In the genomic region with DNA sequence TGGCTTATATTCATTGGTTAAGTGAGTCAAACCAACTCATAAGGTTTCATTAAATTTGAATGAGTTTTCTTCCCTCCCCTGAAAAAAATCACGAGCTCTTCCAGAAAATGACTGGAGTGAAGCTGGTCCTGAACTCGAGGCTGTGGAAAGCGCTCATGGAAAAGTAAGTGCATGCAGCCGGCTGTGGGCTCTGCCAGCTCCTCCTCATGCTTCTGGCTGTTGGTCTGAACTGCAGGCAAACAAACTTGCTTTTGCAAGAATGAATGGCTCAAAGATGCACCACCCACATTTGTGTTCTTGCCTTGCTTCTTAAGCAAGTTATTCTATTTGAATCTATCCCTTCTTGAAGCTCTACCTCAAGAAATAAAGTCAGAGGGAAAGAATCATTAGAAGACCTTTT, we compare ENCODE assay signal across 26 cellular contexts. TPM values are rescaled to one million over a fixed set of nuclear protein-coding genes. Genes with fewer than 3 reads are reported as not detected.
DNase-seq lines count a peak whose midpoint lies in the region; FAIRE-seq and TF ChIP-seq lines count a peak whose summit lies in the region.
"Had no signal": no experiment of that assay in that cellular context is flagged by ENCODE, and none has a peak within 500 bp of the region (broad histone marks: within the 10 kb centered on the region; RNA-seq: fewer than 3 reads in every experiment).

No MANE protein-coding gene starts in this region.

- no peak overlapping the region for H3K9ac ChIP-seq in mammary epithelial cell (ENCODE audit: insufficient read depth, low read length)
- H3K9ac ChIP-seq in adipocyte (ENCODE audit: low read length) = no peak overlapping the region
- no peak overlapping the region for H3K9ac ChIP-seq in kidney (ENCODE audit: low read length in 2 of 2)
- H3K9ac ChIP-seq: BLaER1 had no signal

- no peak overlapping the region for H3K27ac ChIP-seq in mammary epithelial cell (ENCODE audit: insufficient read depth, low read depth, low read length)
- H3K27ac ChIP-seq in suprapubic skin = peak overlapping the region; percentile 14
- no peak overlapping the region for H3K27ac ChIP-seq in kidney (ENCODE audit: low read depth in 2 of 2, low read length in 2 of 2)
- H3K27ac ChIP-seq: BLaER1, lower lobe of right lung, uterus had no signal

- FAIRE-seq in kidney (lab: Jason Lieb, UNC) (no peak), D721Med (lab: Jason Lieb, UNC) (no peak)
- FAIRE-seq: A204.1, frontal cortex, GM12892, small intestine had no signal

- peak overlapping the region; percentile 91 for H3K27ac Mint-ChIP-seq in MCF 10A (ENCODE audit: low read depth, unreplicated experiment)
- H3K27ac Mint-ChIP-seq: activated CD8-positive, alpha-beta T cell treated with anti-CD3 and anti-CD28 coated beads for 36 hours; stimulated activated effector memory CD8-positive, alpha-beta T cell treated with anti-CD3 and anti-CD28 coated beads, Interleukin-12 subunit alpha, Interleukin-12 subunit beta, amount 100 ng/mL, for 72 hours had no signal

- no peaks in the 10 kb centered on the region for H3K9me3 Mint-ChIP-seq in MCF 10A (ENCODE audit: unreplicated experiment)
- H3K9me3 Mint-ChIP-seq: activated CD8-positive, alpha-beta T cell treated with anti-CD3 and anti-CD28 coated beads for 36 hours; stimulated activated effector memory CD8-positive, alpha-beta T cell treated with anti-CD3 and anti-CD28 coated beads, Interleukin-12 subunit alpha, Interleukin-12 subunit beta, amount 100 ng/mL, for 72 hours; T-cell had no signal

- TF ChIP-seq POLR2A in suprapubic skin (IDR thresholded peaks at IDR 0.05) = no peak

- peaks cover 54% of the 10 kb centered on the region for H3K4me1 Mint-ChIP-seq in MCF 10A (ENCODE audit: insufficient read depth, unreplicated experiment)

- intact Hi-C loops in MCF 10A (cut with micrococcal nuclease) (loop anchor here (10.0 kb wide), 1 partner anchor 442 kb away; the partner anchor contains the start of gene CRYGS), mammary epithelial cell (cut with micrococcal nuclease) (loop anchor here (10.0 kb wide), 3 partner anchors 442 to 682 kb away; partner anchors contain the start of genes CRYGS and EIF4A2), kidney (cut with DNase I) (no loop called here)

- CTCF ChIA-PET in MCF 10A (lab: Yijun Ruan, JAX) (interaction anchor here (0.6 to 1.0 kb wide), 4 partner anchors 16 to 1081 kb away, joined by 3 to 4 read pairs (median 3); no protein-coding TSS in a partner anchor), mammary epithelial cell (lab: Charles Lee; ENCODE audit: low non-redundant PET) (interaction anchor here (0.9 kb wide), 1 partner anchor 114 kb away, joined by 7 read pairs; no protein-coding TSS in a partner anchor)

- no TSS peak for BruUV-seq in MCF 10A (replicated peaks; lab: Mats Ljungman, UMichigan)
- BruUV-seq in mammary epithelial cell (replicated peaks; lab: Mats Ljungman, UMichigan) = no TSS peak

- dilution Hi-C loops in mammary epithelial cell (cut with HindIII; ENCODE audit: low sequenced_read_pairs) = no loop called here

- H3K79me2 ChIP-seq in mammary epithelial cell (ENCODE audit: insufficient read depth, low read length) = peaks cover 36% of the 10 kb centered on the region

- POLR2A ChIA-PET in MCF 10A (lab: Yijun Ruan, JAX) = interaction anchor here (1.9 kb wide), 1 partner anchor 512 kb away, joined by 5 read pairs; no protein-coding TSS in a partner anchor

- DNase-seq in MCF 10A (ENCODE audit: unreplicated experiment) (no peak), mammary epithelial cell (no peak), adipocyte (ENCODE audit: low read depth) (peak; percentile 61), inferior parietal cortex (ENCODE audit: extremely low spot score) (peak; percentile 41), suprapubic skin (ENCODE audit: low spot score in 2 of 2) (no peak), COR-L47 (lab: John Stamatoyannopoulos, UW) (no peak), kidney (no peak), D721Med (ENCODE audit: insufficient read length, low spot score) (no peak)
- DNase-seq: activated CD4-positive, CD25-positive, alpha-beta regulatory T cell treated with anti-CD3 and anti-CD28 coated beads, Interleukin-2, amount 50 U/mL, for 72 hours; activated CD8-positive, alpha-beta T cell treated with anti-CD3 and anti-CD28 coated beads for 36 hours; activated effector memory CD4-positive, alpha-beta T cell treated with anti-CD3 and anti-CD28 coated beads, Interleukin-2, amount 50 U/mL, for 16 hours; Caco-2; H7; lower lobe of right lung; NCI-H1417; NCI-H510A treated with DMSO at 0.1 percent for 48 hours; NK-92 treated with Interleukin-12 subunit alpha and Interleukin-12 subunit beta, amount 100 ng/mL, for 24 hours; SIG-M5; small intestine; T-cell; uterus had no signal

- in situ Hi-C loops in mammary epithelial cell (cut with MboI; ENCODE audit: low sequenced_read_pairs in 2 of 2) = no loop called here

- no peak for TF ChIP-seq CTCF in MCF 10A (IDR thresholded peaks at IDR 0.05; ENCODE audit: unreplicated experiment)
- TF ChIP-seq CTCF in mammary epithelial cell (conservative IDR thresholded peaks at IDR 0.05 in 1 of 2, IDR thresholded peaks at IDR 0.05 in 1 of 2; ENCODE audit: extremely low read depth in 1 of 2, insufficient read depth in 1 of 2, low read depth in 1 of 2, low read length in 2 of 2) = no peak
- TF ChIP-seq CTCF in suprapubic skin (IDR thresholded peaks at IDR 0.05) = no peak
- no peak for TF ChIP-seq CTCF in kidney (IDR thresholded peaks at IDR 0.05; ENCODE audit: borderline replicate concordance, extremely low read depth, insufficient read depth)
- TF ChIP-seq CTCF in D721Med (IDR thresholded peaks at IDR 0.05; ENCODE audit: insufficient read depth, missing control alignments) = no peak

- H3K27me3 ChIP-seq in mammary epithelial cell (ENCODE audit: insufficient read depth, low read length) (no peaks in the 10 kb centered on the region), adipocyte (replicated peaks; ENCODE audit: control insufficient read depth, insufficient read depth, low read length) (no peaks in the 10 kb centered on the region), suprapubic skin (no peaks in the 10 kb centered on the region)
- H3K27me3 ChIP-seq: BLaER1, uterus had no signal

- no peak overlapping the region for H3K4me2 ChIP-seq in mammary epithelial cell (ENCODE audit: insufficient read depth, low read depth, low read length)
- H3K4me2 ChIP-seq: BLaER1 had no signal

- peaks cover 55% of the 10 kb centered on the region for H3K4me1 ChIP-seq in mammary epithelial cell (ENCODE audit: insufficient read depth, low read length)
- peaks cover 46% of the 10 kb centered on the region for H3K4me1 ChIP-seq in adipocyte (ENCODE audit: control insufficient read depth, insufficient read depth, low read length)
- peaks cover 56% of the 10 kb centered on the region for H3K4me1 ChIP-seq in suprapubic skin
- peaks cover 4 to 9% of the 10 kb centered on the region in 2 donors for H3K4me1 ChIP-seq in kidney (ENCODE audit: control insufficient read depth in 1 of 2, insufficient read depth in 1 of 2, low read depth in 1 of 2, low read length in 2 of 2)
- H3K4me1 ChIP-seq: Caco-2, uterus had no signal

- WGBS in mammary epithelial cell (ENCODE audit: low coverage, missing lambda C conversion rate) = 46% methylated on average over 4 of the region's 4 CpGs
- 45% methylated on average over 4 of the region's 4 CpGs for WGBS in suprapubic skin

- H3K4me3 Mint-ChIP-seq in MCF 10A (ENCODE audit: unreplicated experiment) = no peak overlapping the region
- H3K4me3 Mint-ChIP-seq: activated CD8-positive, alpha-beta T cell treated with anti-CD3 and anti-CD28 coated beads for 36 hours; stimulated activated effector memory CD8-positive, alpha-beta T cell treated with anti-CD3 and anti-CD28 coated beads, Interleukin-12 subunit alpha, Interleukin-12 subunit beta, amount 100 ng/mL, for 72 hours; T-cell had no signal

- H4K20me1 ChIP-seq in mammary epithelial cell (ENCODE audit: insufficient read depth, low read length) = no peaks in the 10 kb centered on the region

- H3K4me3 ChIP-seq in mammary epithelial cell (replicated peaks in 1 of 3; ENCODE audit: insufficient read depth in 1 of 3, low read depth in 2 of 3, low read length in 3 of 3) = no peak overlapping the region
- no peak overlapping the region for H3K4me3 ChIP-seq in adipocyte (ENCODE audit: low read length)
- no peak overlapping the region for H3K4me3 ChIP-seq in suprapubic skin
- no peak overlapping the region for H3K4me3 ChIP-seq in kidney (ENCODE audit: low read length in 2 of 2)
- H3K4me3 ChIP-seq: BLaER1, lower lobe of right lung, uterus had no signal

- no peak overlapping the region for H2AFZ ChIP-seq in mammary epithelial cell (ENCODE audit: low read depth, low read length)

- H3K9me3 ChIP-seq in mammary epithelial cell (replicated peaks; ENCODE audit: insufficient read depth, low read length) (no peaks in the 10 kb centered on the region), adipocyte (ENCODE audit: control insufficient read depth, low read length) (no peaks in the 10 kb centered on the region), suprapubic skin (no peaks in the 10 kb centered on the region), kidney (ENCODE audit: control insufficient read depth in 1 of 2, low read length in 2 of 2) (no peaks in the 10 kb centered on the region)
- H3K9me3 ChIP-seq: BLaER1, Caco-2, lower lobe of right lung, uterus had no signal

- peaks cover 15% of the 10 kb centered on the region for H3K36me3 Mint-ChIP-seq in MCF 10A (ENCODE audit: insufficient read depth, unreplicated experiment)
- H3K36me3 Mint-ChIP-seq: T-cell had no signal

- no peaks in the 10 kb centered on the region for H3K27me3 Mint-ChIP-seq in MCF 10A (ENCODE audit: insufficient read depth, unreplicated experiment)

- TF ChIP-seq EP300 in suprapubic skin (IDR thresholded peaks at IDR 0.05) = no peak

- H3K36me3 ChIP-seq in mammary epithelial cell (ENCODE audit: insufficient read depth, low read length) (peaks cover 9% of the 10 kb centered on the region), adipocyte (ENCODE audit: control insufficient read depth, insufficient read depth, low read length, severe bottlenecking) (no peaks in the 10 kb centered on the region), suprapubic skin (no peaks in the 10 kb centered on the region), kidney (ENCODE audit: control insufficient read depth in 1 of 2, insufficient read depth in 2 of 2, low read length in 2 of 2) (peaks cover 0 to 3% of the 10 kb centered on the region in 2 donors)
- H3K36me3 ChIP-seq: uterus had no signal

RNA-seq across cellular contexts. Expression of gene ETV5, which starts 6.2 kb away (rescaled TPM):
- total RNA-seq in MCF 10A (2022) (93.0 and 101 TPM in 2 replicates), mammary epithelial cell (10 to 100 TPM; 69.3 to 80.3 TPM), suprapubic skin (10 to 100 TPM; 11.2 to 28.6 (median 16.7) TPM), kidney (34.6 TPM)
- polyA plus RNA-seq in mammary epithelial cell (32.9 TPM), kidney (ENCODE audit: insufficient read depth, low read depth, low replicate concordance) (5.1 TPM)
- polyA minus RNA-seq in mammary epithelial cell = 117 TPM

Comparison
In these comparisons a context has a peak if more than half of its experiments do, and no peak if none do; other contexts are left out.
1. DNase-seq: peak in adipocyte (single experiment) and inferior parietal cortex (single experiment); none in MCF 10A (single experiment), mammary epithelial cell (single experiment), suprapubic skin (0 of 2), COR-L47 (single experiment), kidney (single experiment) and D721Med (single experiment).